Comparison of ENCODE assay signal across 1 cellular context in the genomic region with DNA sequence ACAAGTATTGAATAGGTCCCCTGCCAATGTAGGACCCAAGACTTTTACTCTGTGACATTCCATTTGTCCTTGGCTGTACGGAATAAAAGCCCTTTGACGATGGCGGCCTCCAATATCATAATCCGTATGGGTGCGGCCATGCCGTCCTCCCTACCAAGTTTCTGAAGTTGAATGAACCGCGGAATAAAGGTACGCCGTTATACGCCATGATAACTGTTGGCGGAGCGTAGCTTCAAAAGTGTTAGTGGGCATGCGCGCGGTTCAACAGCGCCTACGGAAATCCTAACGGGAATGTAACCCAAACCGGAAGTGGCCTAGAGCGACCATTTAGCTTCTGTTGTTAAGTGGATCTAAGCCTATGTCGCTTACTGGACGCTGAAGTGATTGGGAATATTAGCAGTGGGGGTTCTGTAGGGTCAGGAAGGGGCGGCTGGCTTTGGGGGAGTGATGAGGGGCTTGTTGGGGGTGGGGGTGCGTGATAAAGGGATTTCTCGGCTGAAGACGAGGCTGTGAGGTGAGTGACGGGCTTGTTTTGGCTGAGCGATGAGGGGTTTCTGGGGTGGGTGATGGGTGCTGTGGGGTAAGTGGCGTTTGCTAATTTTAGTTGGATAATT.
TF ChIP-seq lines count a peak whose summit lies in the region.

A gene (plus strand): TSS at position 322 of the 614 bp plus-strand sequence. CDS start 2,047 bp downstream, outside the sequence.

TF ChIP-seq in HEK293, 187 proteins besides CTCF, POLR2A, EP300 and RAD21 (continued from another document):
- TF ChIP-seq, protein P1, sequence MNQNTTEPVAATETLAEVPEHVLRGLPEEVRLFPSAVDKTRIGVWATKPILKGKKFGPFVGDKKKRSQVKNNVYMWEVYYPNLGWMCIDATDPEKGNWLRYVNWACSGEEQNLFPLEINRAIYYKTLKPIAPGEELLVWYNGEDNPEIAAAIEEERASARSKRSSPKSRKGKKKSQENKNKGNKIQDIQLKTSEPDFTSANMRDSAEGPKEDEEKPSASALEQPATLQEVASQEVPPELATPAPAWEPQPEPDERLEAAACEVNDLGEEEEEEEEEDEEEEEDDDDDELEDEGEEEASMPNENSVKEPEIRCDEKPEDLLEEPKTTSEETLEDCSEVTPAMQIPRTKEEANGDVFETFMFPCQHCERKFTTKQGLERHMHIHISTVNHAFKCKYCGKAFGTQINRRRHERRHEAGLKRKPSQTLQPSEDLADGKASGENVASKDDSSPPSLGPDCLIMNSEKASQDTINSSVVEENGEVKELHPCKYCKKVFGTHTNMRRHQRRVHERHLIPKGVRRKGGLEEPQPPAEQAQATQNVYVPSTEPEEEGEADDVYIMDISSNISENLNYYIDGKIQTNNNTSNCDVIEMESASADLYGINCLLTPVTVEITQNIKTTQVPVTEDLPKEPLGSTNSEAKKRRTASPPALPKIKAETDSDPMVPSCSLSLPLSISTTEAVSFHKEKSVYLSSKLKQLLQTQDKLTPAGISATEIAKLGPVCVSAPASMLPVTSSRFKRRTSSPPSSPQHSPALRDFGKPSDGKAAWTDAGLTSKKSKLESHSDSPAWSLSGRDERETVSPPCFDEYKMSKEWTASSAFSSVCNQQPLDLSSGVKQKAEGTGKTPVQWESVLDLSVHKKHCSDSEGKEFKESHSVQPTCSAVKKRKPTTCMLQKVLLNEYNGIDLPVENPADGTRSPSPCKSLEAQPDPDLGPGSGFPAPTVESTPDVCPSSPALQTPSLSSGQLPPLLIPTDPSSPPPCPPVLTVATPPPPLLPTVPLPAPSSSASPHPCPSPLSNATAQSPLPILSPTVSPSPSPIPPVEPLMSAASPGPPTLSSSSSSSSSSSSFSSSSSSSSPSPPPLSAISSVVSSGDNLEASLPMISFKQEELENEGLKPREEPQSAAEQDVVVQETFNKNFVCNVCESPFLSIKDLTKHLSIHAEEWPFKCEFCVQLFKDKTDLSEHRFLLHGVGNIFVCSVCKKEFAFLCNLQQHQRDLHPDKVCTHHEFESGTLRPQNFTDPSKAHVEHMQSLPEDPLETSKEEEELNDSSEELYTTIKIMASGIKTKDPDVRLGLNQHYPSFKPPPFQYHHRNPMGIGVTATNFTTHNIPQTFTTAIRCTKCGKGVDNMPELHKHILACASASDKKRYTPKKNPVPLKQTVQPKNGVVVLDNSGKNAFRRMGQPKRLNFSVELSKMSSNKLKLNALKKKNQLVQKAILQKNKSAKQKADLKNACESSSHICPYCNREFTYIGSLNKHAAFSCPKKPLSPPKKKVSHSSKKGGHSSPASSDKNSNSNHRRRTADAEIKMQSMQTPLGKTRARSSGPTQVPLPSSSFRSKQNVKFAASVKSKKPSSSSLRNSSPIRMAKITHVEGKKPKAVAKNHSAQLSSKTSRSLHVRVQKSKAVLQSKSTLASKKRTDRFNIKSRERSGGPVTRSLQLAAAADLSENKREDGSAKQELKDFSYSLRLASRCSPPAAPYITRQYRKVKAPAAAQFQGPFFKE (tag by site-specific recombination; IDR thresholded peaks at IDR 0.05; ENCODE audit: borderline replicate concordance) = no peak
- TF ChIP-seq ZNF777 (tag by site-specific recombination; IDR thresholded peaks at IDR 0.05; ENCODE audit: borderline replicate concordance) = no peak
- TF ChIP-seq, protein P2, sequence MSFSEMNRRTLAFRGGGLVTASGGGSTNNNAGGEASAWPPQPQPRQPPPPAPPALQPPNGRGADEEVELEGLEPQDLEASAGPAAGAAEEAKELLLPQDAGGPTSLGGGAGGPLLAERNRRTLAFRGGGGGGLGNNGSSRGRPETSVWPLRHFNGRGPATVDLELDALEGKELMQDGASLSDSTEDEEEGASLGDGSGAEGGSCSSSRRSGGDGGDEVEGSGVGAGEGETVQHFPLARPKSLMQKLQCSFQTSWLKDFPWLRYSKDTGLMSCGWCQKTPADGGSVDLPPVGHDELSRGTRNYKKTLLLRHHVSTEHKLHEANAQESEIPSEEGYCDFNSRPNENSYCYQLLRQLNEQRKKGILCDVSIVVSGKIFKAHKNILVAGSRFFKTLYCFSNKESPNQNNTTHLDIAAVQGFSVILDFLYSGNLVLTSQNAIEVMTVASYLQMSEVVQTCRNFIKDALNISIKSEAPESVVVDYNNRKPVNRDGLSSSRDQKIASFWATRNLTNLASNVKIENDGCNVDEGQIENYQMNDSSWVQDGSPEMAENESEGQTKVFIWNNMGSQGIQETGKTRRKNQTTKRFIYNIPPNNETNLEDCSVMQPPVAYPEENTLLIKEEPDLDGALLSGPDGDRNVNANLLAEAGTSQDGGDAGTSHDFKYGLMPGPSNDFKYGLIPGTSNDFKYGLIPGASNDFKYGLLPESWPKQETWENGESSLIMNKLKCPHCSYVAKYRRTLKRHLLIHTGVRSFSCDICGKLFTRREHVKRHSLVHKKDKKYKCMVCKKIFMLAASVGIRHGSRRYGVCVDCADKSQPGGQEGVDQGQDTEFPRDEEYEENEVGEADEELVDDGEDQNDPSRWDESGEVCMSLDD (tag by site-specific recombination; IDR thresholded peaks at IDR 0.05) = 0 out of 2 replicates have a peak, but pooled peaks have one; percentile 22
- TF ChIP-seq ZSCAN30 (tag by site-specific recombination; IDR thresholded peaks at IDR 0.05) = no peak
- no peak for TF ChIP-seq HOXA7 (CRISPR knock-in tag; IDR thresholded peaks at IDR 0.05; ENCODE audit: borderline replicate concordance)
- TF ChIP-seq YY1 (tag by site-specific recombination; IDR thresholded peaks at IDR 0.05) = peak; percentile 99
- no peak for TF ChIP-seq ZNF530 (tag by site-specific recombination; IDR thresholded peaks at IDR 0.05; ENCODE audit: low read depth)
- TF ChIP-seq, protein P3, sequence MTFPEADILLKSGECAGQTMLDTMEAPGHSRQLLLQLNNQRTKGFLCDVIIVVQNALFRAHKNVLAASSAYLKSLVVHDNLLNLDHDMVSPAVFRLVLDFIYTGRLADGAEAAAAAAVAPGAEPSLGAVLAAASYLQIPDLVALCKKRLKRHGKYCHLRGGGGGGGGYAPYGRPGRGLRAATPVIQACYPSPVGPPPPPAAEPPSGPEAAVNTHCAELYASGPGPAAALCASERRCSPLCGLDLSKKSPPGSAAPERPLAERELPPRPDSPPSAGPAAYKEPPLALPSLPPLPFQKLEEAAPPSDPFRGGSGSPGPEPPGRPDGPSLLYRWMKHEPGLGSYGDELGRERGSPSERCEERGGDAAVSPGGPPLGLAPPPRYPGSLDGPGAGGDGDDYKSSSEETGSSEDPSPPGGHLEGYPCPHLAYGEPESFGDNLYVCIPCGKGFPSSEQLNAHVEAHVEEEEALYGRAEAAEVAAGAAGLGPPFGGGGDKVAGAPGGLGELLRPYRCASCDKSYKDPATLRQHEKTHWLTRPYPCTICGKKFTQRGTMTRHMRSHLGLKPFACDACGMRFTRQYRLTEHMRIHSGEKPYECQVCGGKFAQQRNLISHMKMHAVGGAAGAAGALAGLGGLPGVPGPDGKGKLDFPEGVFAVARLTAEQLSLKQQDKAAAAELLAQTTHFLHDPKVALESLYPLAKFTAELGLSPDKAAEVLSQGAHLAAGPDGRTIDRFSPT (tag by site-specific recombination; IDR thresholded peaks at IDR 0.05) = no peak
- TF ChIP-seq SP2 (tag by site-specific recombination; IDR thresholded peaks at IDR 0.05) = peak; percentile 66
- TF ChIP-seq, protein P4, sequence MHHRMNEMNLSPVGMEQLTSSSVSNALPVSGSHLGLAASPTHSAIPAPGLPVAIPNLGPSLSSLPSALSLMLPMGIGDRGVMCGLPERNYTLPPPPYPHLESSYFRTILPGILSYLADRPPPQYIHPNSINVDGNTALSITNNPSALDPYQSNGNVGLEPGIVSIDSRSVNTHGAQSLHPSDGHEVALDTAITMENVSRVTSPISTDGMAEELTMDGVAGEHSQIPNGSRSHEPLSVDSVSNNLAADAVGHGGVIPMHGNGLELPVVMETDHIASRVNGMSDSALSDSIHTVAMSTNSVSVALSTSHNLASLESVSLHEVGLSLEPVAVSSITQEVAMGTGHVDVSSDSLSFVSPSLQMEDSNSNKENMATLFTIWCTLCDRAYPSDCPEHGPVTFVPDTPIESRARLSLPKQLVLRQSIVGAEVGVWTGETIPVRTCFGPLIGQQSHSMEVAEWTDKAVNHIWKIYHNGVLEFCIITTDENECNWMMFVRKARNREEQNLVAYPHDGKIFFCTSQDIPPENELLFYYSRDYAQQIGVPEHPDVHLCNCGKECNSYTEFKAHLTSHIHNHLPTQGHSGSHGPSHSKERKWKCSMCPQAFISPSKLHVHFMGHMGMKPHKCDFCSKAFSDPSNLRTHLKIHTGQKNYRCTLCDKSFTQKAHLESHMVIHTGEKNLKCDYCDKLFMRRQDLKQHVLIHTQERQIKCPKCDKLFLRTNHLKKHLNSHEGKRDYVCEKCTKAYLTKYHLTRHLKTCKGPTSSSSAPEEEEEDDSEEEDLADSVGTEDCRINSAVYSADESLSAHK (tag by site-specific recombination; IDR thresholded peaks at IDR 0.05) = no peak
- TF ChIP-seq ZNF112 (tag by site-specific recombination; IDR thresholded peaks at IDR 0.05) = no peak
- TF ChIP-seq ZNF585B (tag by site-specific recombination; IDR thresholded peaks at IDR 0.05) = no peak
- TF ChIP-seq ZNF132 (tag by site-specific recombination; IDR thresholded peaks at IDR 0.05; ENCODE audit: borderline replicate concordance) = no peak
- TF ChIP-seq, protein P5, sequence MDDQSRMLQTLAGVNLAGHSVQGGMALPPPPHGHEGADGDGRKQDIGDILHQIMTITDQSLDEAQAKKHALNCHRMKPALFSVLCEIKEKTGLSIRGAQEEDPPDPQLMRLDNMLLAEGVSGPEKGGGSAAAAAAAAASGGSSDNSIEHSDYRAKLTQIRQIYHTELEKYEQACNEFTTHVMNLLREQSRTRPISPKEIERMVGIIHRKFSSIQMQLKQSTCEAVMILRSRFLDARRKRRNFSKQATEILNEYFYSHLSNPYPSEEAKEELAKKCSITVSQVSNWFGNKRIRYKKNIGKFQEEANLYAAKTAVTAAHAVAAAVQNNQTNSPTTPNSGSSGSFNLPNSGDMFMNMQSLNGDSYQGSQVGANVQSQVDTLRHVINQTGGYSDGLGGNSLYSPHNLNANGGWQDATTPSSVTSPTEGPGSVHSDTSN (CRISPR knock-in tag; IDR thresholded peaks at IDR 0.05) = no peak
- TF ChIP-seq, protein P6, sequence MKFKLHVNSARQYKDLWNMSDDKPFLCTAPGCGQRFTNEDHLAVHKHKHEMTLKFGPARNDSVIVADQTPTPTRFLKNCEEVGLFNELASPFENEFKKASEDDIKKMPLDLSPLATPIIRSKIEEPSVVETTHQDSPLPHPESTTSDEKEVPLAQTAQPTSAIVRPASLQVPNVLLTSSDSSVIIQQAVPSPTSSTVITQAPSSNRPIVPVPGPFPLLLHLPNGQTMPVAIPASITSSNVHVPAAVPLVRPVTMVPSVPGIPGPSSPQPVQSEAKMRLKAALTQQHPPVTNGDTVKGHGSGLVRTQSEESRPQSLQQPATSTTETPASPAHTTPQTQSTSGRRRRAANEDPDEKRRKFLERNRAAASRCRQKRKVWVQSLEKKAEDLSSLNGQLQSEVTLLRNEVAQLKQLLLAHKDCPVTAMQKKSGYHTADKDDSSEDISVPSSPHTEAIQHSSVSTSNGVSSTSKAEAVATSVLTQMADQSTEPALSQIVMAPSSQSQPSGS (tag by site-specific recombination; IDR thresholded peaks at IDR 0.05; ENCODE audit: low read depth) = no peak
- no peak for TF ChIP-seq ZNF292 (tag by site-specific recombination; IDR thresholded peaks at IDR 0.05; ENCODE audit: borderline replicate concordance, low read depth)
- peak; percentile 59 for TF ChIP-seq KLF8 (tag by site-specific recombination; IDR thresholded peaks at IDR 0.05)
- TF ChIP-seq, protein P7, sequence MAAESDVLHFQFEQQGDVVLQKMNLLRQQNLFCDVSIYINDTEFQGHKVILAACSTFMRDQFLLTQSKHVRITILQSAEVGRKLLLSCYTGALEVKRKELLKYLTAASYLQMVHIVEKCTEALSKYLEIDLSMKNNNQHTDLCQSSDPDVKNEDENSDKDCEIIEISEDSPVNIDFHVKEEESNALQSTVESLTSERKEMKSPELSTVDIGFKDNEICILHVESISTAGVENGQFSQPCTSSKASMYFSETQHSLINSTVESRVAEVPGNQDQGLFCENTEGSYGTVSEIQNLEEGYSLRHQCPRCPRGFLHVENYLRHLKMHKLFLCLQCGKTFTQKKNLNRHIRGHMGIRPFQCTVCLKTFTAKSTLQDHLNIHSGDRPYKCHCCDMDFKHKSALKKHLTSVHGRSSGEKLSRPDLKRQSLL (tag by site-specific recombination; IDR thresholded peaks at IDR 0.05) = no peak
